22 cellular contexts compared by ENCODE assay signal in genomic region chr2:66828876-66829275, GRCh38.
"Had no signal": no experiment of that assay in that cellular context is flagged by ENCODE, and none has a peak within 500 bp of the region (broad histone marks: within the 10 kb centered on the region; RNA-seq: fewer than 3 reads in every experiment).

No MANE protein-coding gene starts in this region.

- H3K9me3 ChIP-seq: esophagus muscularis mucosa, gastrocnemius medialis, left lung, lower lobe of right lung had no signal

- H3K27ac ChIP-seq: coronary artery, dorsolateral prefrontal cortex, esophagus muscularis mucosa, gastrocnemius medialis, heart right ventricle, left lung, lower lobe of right lung had no signal

- H3K4me1 ChIP-seq: gastrocnemius medialis, heart right ventricle, left lung, lower lobe of right lung had no signal

- FAIRE-seq: colon, endothelial cell of umbilical vein, islet of Langerhans, keratinocyte had no signal

- H3K4me3 ChIP-seq: coronary artery, dorsolateral prefrontal cortex, esophagus muscularis mucosa, gastrocnemius medialis, heart right ventricle, left lung, lower lobe of right lung had no signal

- DNase-seq: dermis blood vessel endothelial cell; dorsolateral prefrontal cortex; effector CD4-positive, alpha-beta T cell; effector memory CD4-positive, alpha-beta T cell; foreskin melanocyte; gastrocnemius medialis; glutamatergic neuron; head of caudate nucleus; heart right ventricle; hippocampal formation; left cardiac atrium; left lung; left ventricle myocardium superior; lower lobe of right lung; mesenchymal stem cell; midbrain had no signal

- H3K27me3 ChIP-seq: dorsolateral prefrontal cortex, esophagus muscularis mucosa, gastrocnemius medialis, heart right ventricle, left lung had no signal

- ATAC-seq: gastrocnemius medialis, heart right ventricle, left cardiac atrium, left lung, left ventricle myocardium superior, lower lobe of right lung had no signal

- H3K36me3 ChIP-seq: esophagus muscularis mucosa, gastrocnemius medialis, heart right ventricle, left lung, lower lobe of right lung had no signal
